In genomic region chr2:63582873-63583272, GRCh38 we compare ENCODE assay signal across 19 cellular contexts.
"Had no signal": no experiment of that assay in that cellular context is flagged by ENCODE, and none has a peak within 500 bp of the region (broad histone marks: within the 10 kb centered on the region; RNA-seq: fewer than 3 reads in every experiment).

No MANE protein-coding gene starts in this region.

- H3K4me3 Mint-ChIP-seq: naive thymus-derived CD8-positive, alpha-beta T cell had no signal

- H3K9me3 ChIP-seq: heart left ventricle, mucosa of descending colon, right atrium auricular region, sigmoid colon, tibial artery, upper lobe of left lung, uterus had no signal

- DNase-seq: dorsolateral prefrontal cortex; effector CD8-positive, alpha-beta T cell; foreskin melanocyte; heart left ventricle; hippocampal formation; left colon; left ventricle myocardium superior; mucosa of descending colon; naive thymus-derived CD8-positive, alpha-beta T cell; sigmoid colon; stimulated activated CD4-positive, alpha-beta T cell treated with anti-CD3 and anti-CD28 coated beads, Interleukin-12 subunit alpha, Interleukin-12 subunit beta, amount 100 ng/mL, for 4 hours; stimulated activated naive CD8-positive, alpha-beta T cell treated with anti-CD3 and anti-CD28 coated beads, Interleukin-15, Interleukin-2, amounts not matched to agents 100 U/mL and 50 U/mL, for 24 hours; tibial artery; upper lobe of left lung; uterus had no signal

- H3K4me3 ChIP-seq: coronary artery, dorsolateral prefrontal cortex, heart left ventricle, lung, mucosa of descending colon, right atrium auricular region, sigmoid colon, skin epidermis, tibial artery, upper lobe of left lung, uterus had no signal

- H3K36me3 ChIP-seq: heart left ventricle, right atrium auricular region, sigmoid colon, tibial artery, upper lobe of left lung, uterus had no signal

- H3K27ac ChIP-seq: coronary artery, dorsolateral prefrontal cortex, right atrium auricular region, sigmoid colon, skin epidermis, upper lobe of left lung, uterus had no signal

- H3K4me1 ChIP-seq: uterus had no signal

- H3K27me3 ChIP-seq: dorsolateral prefrontal cortex, heart left ventricle, right atrium auricular region, sigmoid colon, tibial artery, upper lobe of left lung, uterus had no signal

- ATAC-seq: heart left ventricle; left colon; left ventricle myocardium superior; mucosa of descending colon; naive thymus-derived CD8-positive, alpha-beta T cell; stimulated activated naive CD8-positive, alpha-beta T cell treated with anti-CD3 and anti-CD28 coated beads, Interleukin-15, Interleukin-2, amounts not matched to agents 100 U/mL and 50 U/mL, for 24 hours had no signal

- H3K9me3 Mint-ChIP-seq: naive thymus-derived CD8-positive, alpha-beta T cell had no signal

- H3K27me3 Mint-ChIP-seq: naive thymus-derived CD8-positive, alpha-beta T cell had no signal
